ENCODE assay signal across 1 cellular context in the genomic region with DNA sequence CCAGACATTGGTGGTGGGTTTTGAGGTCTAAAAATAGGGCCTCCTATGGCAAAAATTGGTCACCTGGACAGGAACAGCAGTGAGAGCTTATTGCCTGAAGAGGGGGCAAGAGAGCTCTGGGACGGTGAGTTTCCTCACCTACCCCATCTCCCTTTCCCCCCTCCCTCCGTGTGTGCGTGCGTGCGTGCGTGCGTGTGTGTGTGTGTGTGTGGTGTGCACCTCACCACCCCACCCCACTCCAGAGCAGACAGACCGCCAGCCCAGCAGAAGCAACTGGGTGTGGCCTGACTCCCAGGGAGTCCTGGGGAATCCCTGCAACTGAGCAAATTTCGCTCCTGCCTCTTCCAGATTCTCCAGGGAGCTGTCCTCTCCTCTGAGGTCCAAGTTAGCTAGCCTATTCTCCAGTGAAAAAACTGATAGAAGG.
A peak's percentile ranks its signal among the peaks of the same experiment; 100 is the strongest.
TF ChIP-seq lines count a peak whose summit lies in the region.

No MANE protein-coding gene starts in this region.

TF ChIP-seq in HEK293, 187 proteins besides CTCF, POLR2A, EP300 and RAD21 (continued from another document and continues in another):
- peak; percentile 88 for TF ChIP-seq GLIS2 (tag by site-specific recombination; IDR thresholded peaks at IDR 0.05)
- TF ChIP-seq, protein P1, sequence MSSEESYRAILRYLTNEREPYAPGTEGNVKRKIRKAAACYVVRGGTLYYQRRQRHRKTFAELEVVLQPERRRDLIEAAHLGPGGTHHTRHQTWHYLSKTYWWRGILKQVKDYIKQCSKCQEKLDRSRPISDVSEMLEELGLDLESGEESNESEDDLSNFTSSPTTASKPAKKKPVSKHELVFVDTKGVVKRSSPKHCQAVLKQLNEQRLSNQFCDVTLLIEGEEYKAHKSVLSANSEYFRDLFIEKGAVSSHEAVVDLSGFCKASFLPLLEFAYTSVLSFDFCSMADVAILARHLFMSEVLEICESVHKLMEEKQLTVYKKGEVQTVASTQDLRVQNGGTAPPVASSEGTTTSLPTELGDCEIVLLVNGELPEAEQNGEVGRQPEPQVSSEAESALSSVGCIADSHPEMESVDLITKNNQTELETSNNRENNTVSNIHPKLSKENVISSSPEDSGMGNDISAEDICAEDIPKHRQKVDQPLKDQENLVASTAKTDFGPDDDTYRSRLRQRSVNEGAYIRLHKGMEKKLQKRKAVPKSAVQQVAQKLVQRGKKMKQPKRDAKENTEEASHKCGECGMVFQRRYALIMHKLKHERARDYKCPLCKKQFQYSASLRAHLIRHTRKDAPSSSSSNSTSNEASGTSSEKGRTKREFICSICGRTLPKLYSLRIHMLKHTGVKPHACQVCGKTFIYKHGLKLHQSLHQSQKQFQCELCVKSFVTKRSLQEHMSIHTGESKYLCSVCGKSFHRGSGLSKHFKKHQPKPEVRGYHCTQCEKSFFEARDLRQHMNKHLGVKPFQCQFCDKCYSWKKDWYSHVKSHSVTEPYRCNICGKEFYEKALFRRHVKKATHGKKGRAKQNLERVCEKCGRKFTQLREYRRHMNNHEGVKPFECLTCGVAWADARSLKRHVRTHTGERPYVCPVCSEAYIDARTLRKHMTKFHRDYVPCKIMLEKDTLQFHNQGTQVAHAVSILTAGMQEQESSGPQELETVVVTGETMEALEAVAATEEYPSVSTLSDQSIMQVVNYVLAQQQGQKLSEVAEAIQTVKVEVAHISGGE (tag by site-specific recombination; conservative IDR thresholded peaks at IDR 0.05; ENCODE audit: low read depth): 0 out of 2 replicates have a peak, but pooled peaks have one; percentile 15
- TF ChIP-seq ZNF423 (tag by site-specific recombination; IDR thresholded peaks at IDR 0.05): peak; percentile 70; the same call in 1 of the 2 replicates
- TF ChIP-seq HIC1 (tag by site-specific recombination; IDR thresholded peaks at IDR 0.05): peak; percentile 48; the same call in 1 of the 2 replicates
- TF ChIP-seq, protein P2, sequence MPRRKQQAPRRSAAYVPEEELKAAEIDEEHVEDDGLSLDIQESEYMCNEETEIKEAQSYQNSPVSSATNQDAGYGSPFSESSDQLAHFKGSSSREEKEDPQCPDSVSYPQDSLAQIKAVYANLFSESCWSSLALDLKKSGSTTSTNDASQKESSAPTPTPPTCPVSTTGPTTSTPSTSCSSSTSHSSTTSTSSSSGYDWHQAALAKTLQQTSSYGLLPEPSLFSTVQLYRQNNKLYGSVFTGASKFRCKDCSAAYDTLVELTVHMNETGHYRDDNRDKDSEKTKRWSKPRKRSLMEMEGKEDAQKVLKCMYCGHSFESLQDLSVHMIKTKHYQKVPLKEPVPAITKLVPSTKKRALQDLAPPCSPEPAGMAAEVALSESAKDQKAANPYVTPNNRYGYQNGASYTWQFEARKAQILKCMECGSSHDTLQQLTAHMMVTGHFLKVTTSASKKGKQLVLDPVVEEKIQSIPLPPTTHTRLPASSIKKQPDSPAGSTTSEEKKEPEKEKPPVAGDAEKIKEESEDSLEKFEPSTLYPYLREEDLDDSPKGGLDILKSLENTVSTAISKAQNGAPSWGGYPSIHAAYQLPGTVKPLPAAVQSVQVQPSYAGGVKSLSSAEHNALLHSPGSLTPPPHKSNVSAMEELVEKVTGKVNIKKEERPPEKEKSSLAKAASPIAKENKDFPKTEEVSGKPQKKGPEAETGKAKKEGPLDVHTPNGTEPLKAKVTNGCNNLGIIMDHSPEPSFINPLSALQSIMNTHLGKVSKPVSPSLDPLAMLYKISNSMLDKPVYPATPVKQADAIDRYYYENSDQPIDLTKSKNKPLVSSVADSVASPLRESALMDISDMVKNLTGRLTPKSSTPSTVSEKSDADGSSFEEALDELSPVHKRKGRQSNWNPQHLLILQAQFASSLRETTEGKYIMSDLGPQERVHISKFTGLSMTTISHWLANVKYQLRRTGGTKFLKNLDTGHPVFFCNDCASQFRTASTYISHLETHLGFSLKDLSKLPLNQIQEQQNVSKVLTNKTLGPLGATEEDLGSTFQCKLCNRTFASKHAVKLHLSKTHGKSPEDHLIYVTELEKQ (tag by site-specific recombination; IDR thresholded peaks at IDR 0.05; ENCODE audit: borderline replicate concordance): peak; percentile 74; the same call in 1 of the 2 replicates
- TF ChIP-seq ZBTB20 (tag by site-specific recombination; IDR thresholded peaks at IDR 0.05): peak; percentile 33; the same call in 1 of the 2 replicates
- TF ChIP-seq OSR2 (tag by site-specific recombination; IDR thresholded peaks at IDR 0.05): peak; percentile 55
- TF ChIP-seq KLF1 (tag by site-specific recombination; IDR thresholded peaks at IDR 0.05): peak; percentile 95
- TF ChIP-seq ZNF354C (tag by site-specific recombination; IDR thresholded peaks at IDR 0.05; ENCODE audit: borderline replicate concordance, low read depth): no peak
- peak; percentile 67 for TF ChIP-seq IKZF3 (tag by site-specific recombination; IDR thresholded peaks at IDR 0.05)
- TF ChIP-seq ZNF555 (tag by site-specific recombination; conservative IDR thresholded peaks at IDR 0.05): no peak
- TF ChIP-seq ZNF707 (tag by site-specific recombination; IDR thresholded peaks at IDR 0.05): no peak
- no peak for TF ChIP-seq ZNF664 (tag by site-specific recombination; IDR thresholded peaks at IDR 0.05)
- TF ChIP-seq ZNF623 (tag by site-specific recombination; IDR thresholded peaks at IDR 0.05): no peak
- TF ChIP-seq ZNF24 (tag by site-specific recombination; IDR thresholded peaks at IDR 0.05): peak; percentile 66
- TF ChIP-seq ZNF138 (tag by site-specific recombination; IDR thresholded peaks at IDR 0.05; ENCODE audit: borderline replicate concordance): no peak
- TF ChIP-seq SP2 (tag by site-specific recombination; IDR thresholded peaks at IDR 0.05): peak; percentile 23; the same call in 1 of the 2 replicates
- TF ChIP-seq RBAK (tag by site-specific recombination; IDR thresholded peaks at IDR 0.05): no peak
- TF ChIP-seq HOXC10 (CRISPR knock-in tag; IDR thresholded peaks at IDR 0.05): no peak
- 0 out of 2 replicates have a peak, but pooled peaks have one; percentile 30 for TF ChIP-seq FEZF1 (tag by site-specific recombination; IDR thresholded peaks at IDR 0.05)
- peak; percentile 84 for TF ChIP-seq ZNF600 (tag by site-specific recombination; IDR thresholded peaks at IDR 0.05)
- peak; percentile 45; the same call in 1 of the 2 replicates for TF ChIP-seq ZSCAN23 (tag by site-specific recombination; IDR thresholded peaks at IDR 0.05)
- TF ChIP-seq SETDB1 (IDR thresholded peaks at IDR 0.05; ENCODE audit: insufficient read length, low read length): no peak
- TF ChIP-seq ZFP69B (tag by site-specific recombination; IDR thresholded peaks at IDR 0.05): no peak
- TF ChIP-seq ZNF596 (tag by site-specific recombination; IDR thresholded peaks at IDR 0.05): no peak
- peak; percentile 86 for TF ChIP-seq ZNF654 (tag by site-specific recombination; IDR thresholded peaks at IDR 0.05; ENCODE audit: low read depth)
- TF ChIP-seq MZF1 (tag by site-specific recombination; IDR thresholded peaks at IDR 0.05; ENCODE audit: borderline replicate concordance): no peak
- TF ChIP-seq, protein P3, sequence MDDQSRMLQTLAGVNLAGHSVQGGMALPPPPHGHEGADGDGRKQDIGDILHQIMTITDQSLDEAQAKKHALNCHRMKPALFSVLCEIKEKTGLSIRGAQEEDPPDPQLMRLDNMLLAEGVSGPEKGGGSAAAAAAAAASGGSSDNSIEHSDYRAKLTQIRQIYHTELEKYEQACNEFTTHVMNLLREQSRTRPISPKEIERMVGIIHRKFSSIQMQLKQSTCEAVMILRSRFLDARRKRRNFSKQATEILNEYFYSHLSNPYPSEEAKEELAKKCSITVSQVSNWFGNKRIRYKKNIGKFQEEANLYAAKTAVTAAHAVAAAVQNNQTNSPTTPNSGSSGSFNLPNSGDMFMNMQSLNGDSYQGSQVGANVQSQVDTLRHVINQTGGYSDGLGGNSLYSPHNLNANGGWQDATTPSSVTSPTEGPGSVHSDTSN (CRISPR knock-in tag; IDR thresholded peaks at IDR 0.05): peak; percentile 78; the same call in 1 of the 2 replicates
- no peak for TF ChIP-seq KLF10 (tag by site-specific recombination; IDR thresholded peaks at IDR 0.05)
- TF ChIP-seq, protein P4, sequence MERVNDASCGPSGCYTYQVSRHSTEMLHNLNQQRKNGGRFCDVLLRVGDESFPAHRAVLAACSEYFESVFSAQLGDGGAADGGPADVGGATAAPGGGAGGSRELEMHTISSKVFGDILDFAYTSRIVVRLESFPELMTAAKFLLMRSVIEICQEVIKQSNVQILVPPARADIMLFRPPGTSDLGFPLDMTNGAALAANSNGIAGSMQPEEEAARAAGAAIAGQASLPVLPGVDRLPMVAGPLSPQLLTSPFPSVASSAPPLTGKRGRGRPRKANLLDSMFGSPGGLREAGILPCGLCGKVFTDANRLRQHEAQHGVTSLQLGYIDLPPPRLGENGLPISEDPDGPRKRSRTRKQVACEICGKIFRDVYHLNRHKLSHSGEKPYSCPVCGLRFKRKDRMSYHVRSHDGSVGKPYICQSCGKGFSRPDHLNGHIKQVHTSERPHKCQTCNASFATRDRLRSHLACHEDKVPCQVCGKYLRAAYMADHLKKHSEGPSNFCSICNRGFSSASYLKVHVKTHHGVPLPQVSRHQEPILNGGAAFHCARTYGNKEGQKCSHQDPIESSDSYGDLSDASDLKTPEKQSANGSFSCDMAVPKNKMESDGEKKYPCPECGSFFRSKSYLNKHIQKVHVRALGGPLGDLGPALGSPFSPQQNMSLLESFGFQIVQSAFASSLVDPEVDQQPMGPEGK (tag by site-specific recombination; IDR thresholded peaks at IDR 0.05): peak; percentile 97
- peak; percentile 82 for TF ChIP-seq SP7 (tag by site-specific recombination; IDR thresholded peaks at IDR 0.05)
- no peak for TF ChIP-seq ZNF16 (tag by site-specific recombination; IDR thresholded peaks at IDR 0.05; ENCODE audit: low read depth)
- 0 out of 2 replicates have a peak, but pooled peaks have one; percentile 24 for TF ChIP-seq ZNF366 (tag by site-specific recombination; conservative IDR thresholded peaks at IDR 0.05)
- TF ChIP-seq ZBTB1 (tag by site-specific recombination; IDR thresholded peaks at IDR 0.05): peak; percentile 87
- no peak for TF ChIP-seq ZNF544 (tag by site-specific recombination; IDR thresholded peaks at IDR 0.05)
- no peak for TF ChIP-seq ZNF518A (tag by site-specific recombination; conservative IDR thresholded peaks at IDR 0.05; ENCODE audit: low read depth)
- TF ChIP-seq ZFHX2 (tag by site-specific recombination; conservative IDR thresholded peaks at IDR 0.05): peak; percentile 70
- peak; percentile 43; the same call in 1 of the 2 replicates for TF ChIP-seq ZNF843 (tag by site-specific recombination; IDR thresholded peaks at IDR 0.05)
- TF ChIP-seq ZNF157 (tag by site-specific recombination; IDR thresholded peaks at IDR 0.05): no peak
- no peak for TF ChIP-seq ZNF621 (tag by site-specific recombination; IDR thresholded peaks at IDR 0.05)
- TF ChIP-seq ZNF658 (tag by site-specific recombination; IDR thresholded peaks at IDR 0.05): no peak
- TF ChIP-seq KLF17 (tag by site-specific recombination; IDR thresholded peaks at IDR 0.05): peak; percentile 59; the same call in 1 of the 2 replicates
